In the genomic region with DNA sequence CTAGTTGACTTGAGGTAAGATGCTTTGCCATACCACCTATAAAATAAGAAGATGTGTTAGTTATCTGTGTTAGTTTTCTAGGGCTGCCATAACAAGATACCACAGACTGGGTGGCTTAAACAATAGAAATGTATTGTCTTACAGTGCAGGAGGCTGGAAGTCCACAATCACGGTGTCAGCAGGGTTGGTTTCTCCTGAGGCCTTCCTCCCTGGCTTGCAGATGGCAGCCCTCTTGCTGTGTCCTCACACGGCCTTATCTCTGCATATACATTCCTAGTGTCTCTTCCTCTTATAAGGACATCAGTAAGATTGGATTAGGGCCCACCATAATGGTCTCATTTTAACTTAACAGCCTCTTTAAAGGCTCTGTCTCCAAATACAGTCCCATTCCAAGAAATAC, we compare ENCODE assay signal across 27 cellular contexts.
DNase-seq lines count a peak whose midpoint lies in the region; ATAC-seq lines count a peak whose summit lies in the region.
"Had no signal": no experiment of that assay in that cellular context is flagged by ENCODE, and none has a peak within 500 bp of the region (broad histone marks: within the 10 kb centered on the region; RNA-seq: fewer than 3 reads in every experiment).

No MANE protein-coding gene starts in this region.

- POLR2A ChIA-PET in activated naive CD8-positive, alpha-beta T cell treated with anti-CD3 and anti-CD28 coated beads, Interleukin-2, amount 10 ng/mL, durations not matched to agents 7 days and 5 days (lab: Charles Lee) = no interaction called here

- peaks cover 30% of the 10 kb centered on the region for H3K9me3 ChIP-seq in KOPT-K1 (ENCODE audit: insufficient read depth, low read length, poor library complexity, severe bottlenecking)

- no peaks in the 10 kb centered on the region for H3K27me3 Mint-ChIP-seq in T-helper 2 cell treated with Interferon-gamma antibody and Interleukin-4, amounts not matched to agents 5 μg/mL and 100 μg/mL, for 36 hours (ENCODE audit: low read depth)
- no peaks in the 10 kb centered on the region for H3K27me3 Mint-ChIP-seq in activated naive CD8-positive, alpha-beta T cell treated with anti-CD3 and anti-CD28 coated beads, Interleukin-2, amount 10 ng/mL, durations not matched to agents 7 days and 5 days
- no peaks in the 10 kb centered on the region for H3K27me3 Mint-ChIP-seq in activated naive CD8-positive, alpha-beta T cell treated with anti-CD3 and anti-CD28 coated beads, Interleukin-2, amount 50 U/mL, for 24 hours
- H3K27me3 Mint-ChIP-seq in central memory CD8-positive, alpha-beta T cell = no peaks in the 10 kb centered on the region
- H3K27me3 Mint-ChIP-seq: IgD-negative memory B cell had no signal

- H3K4me1 Mint-ChIP-seq in T-helper 2 cell treated with Interferon-gamma antibody and Interleukin-4, amounts not matched to agents 5 μg/mL and 100 μg/mL, for 36 hours (ENCODE audit: low read depth) = peaks cover 66% of the 10 kb centered on the region
- peaks cover 49% of the 10 kb centered on the region for H3K4me1 Mint-ChIP-seq in activated naive CD8-positive, alpha-beta T cell treated with anti-CD3 and anti-CD28 coated beads, Interleukin-2, amount 10 ng/mL, durations not matched to agents 7 days and 5 days
- peaks cover 53% of the 10 kb centered on the region for H3K4me1 Mint-ChIP-seq in activated naive CD8-positive, alpha-beta T cell treated with anti-CD3 and anti-CD28 coated beads, Interleukin-2, amount 50 U/mL, for 24 hours
- peaks cover 33% of the 10 kb centered on the region for H3K4me1 Mint-ChIP-seq in central memory CD8-positive, alpha-beta T cell
- H3K4me1 Mint-ChIP-seq: CD14-positive monocyte had no signal

- DNase-seq in T-helper 2 cell treated with Interferon-gamma antibody and Interleukin-4, amounts not matched to agents 5 μg/mL and 100 μg/mL, for 36 hours (ENCODE audit: low spot score) = no peak
- DNase-seq in T-helper 2 cell (no peak), NCI-H187 (lab: John Stamatoyannopoulos, UW) (no peak)
- DNase-seq in activated naive CD8-positive, alpha-beta T cell treated with anti-CD3 and anti-CD28 coated beads, Interleukin-2, amount 10 ng/mL, durations not matched to agents 7 days and 5 days = no peak
- no peak for DNase-seq in activated naive CD8-positive, alpha-beta T cell treated with anti-CD3 and anti-CD28 coated beads, Interleukin-2, amount 50 U/mL, for 24 hours
- no peak for DNase-seq in central memory CD8-positive, alpha-beta T cell (ENCODE audit: low spot score in 2 of 2)
- DNase-seq: 8988T; ACHN; COR-L47; EL; GDM1; MV-4-11; NCI-H1105 treated with DMSO at 0.1 percent for 48 hours; NCI-H2029 treated with DMSO at 0.1 percent for 48 hours; NCI-H526; NCI-H82; NK-92 treated with Interleukin-12 subunit alpha and Interleukin-12 subunit beta, amount 100 ng/mL, for 24 hours; PC-3 had no signal

- ATAC-seq in activated naive CD8-positive, alpha-beta T cell treated with anti-CD3 and anti-CD28 coated beads, Interleukin-2, amount 10 ng/mL, durations not matched to agents 7 days and 5 days (ENCODE audit: low read depth) = no peak
- ATAC-seq in activated naive CD8-positive, alpha-beta T cell treated with anti-CD3 and anti-CD28 coated beads, Interleukin-2, amount 50 U/mL, for 24 hours = no peak
- no peak for ATAC-seq in central memory CD8-positive, alpha-beta T cell (replicated peaks; ENCODE audit: extremely low read depth, poor library complexity, severe bottlenecking)
- ATAC-seq in HG03025 (IDR thresholded peaks at IDR 0.05; ENCODE audit: low FRiP score, unreplicated experiment) = no peak
- ATAC-seq: GM12878, HCT116, PC-3 had no signal

- peaks cover 36% of the 10 kb centered on the region for H3K9me3 Mint-ChIP-seq in T-helper 2 cell treated with Interferon-gamma antibody and Interleukin-4, amounts not matched to agents 5 μg/mL and 100 μg/mL, for 36 hours
- peaks cover 11% of the 10 kb centered on the region for H3K9me3 Mint-ChIP-seq in activated naive CD8-positive, alpha-beta T cell treated with anti-CD3 and anti-CD28 coated beads, Interleukin-2, amount 10 ng/mL, durations not matched to agents 7 days and 5 days
- H3K9me3 Mint-ChIP-seq in activated naive CD8-positive, alpha-beta T cell treated with anti-CD3 and anti-CD28 coated beads, Interleukin-2, amount 50 U/mL, for 24 hours = peaks cover 15% of the 10 kb centered on the region
- no peaks in the 10 kb centered on the region for H3K9me3 Mint-ChIP-seq in central memory CD8-positive, alpha-beta T cell

- peak overlapping the region; percentile 94 for H3K27ac Mint-ChIP-seq in T-helper 2 cell treated with Interferon-gamma antibody and Interleukin-4, amounts not matched to agents 5 μg/mL and 100 μg/mL, for 36 hours
- H3K27ac Mint-ChIP-seq in activated naive CD8-positive, alpha-beta T cell treated with anti-CD3 and anti-CD28 coated beads, Interleukin-2, amount 10 ng/mL, durations not matched to agents 7 days and 5 days = peak overlapping the region; percentile 87
- H3K27ac Mint-ChIP-seq in activated naive CD8-positive, alpha-beta T cell treated with anti-CD3 and anti-CD28 coated beads, Interleukin-2, amount 50 U/mL, for 24 hours = no peak overlapping the region
- peak overlapping the region; percentile 95 for H3K27ac Mint-ChIP-seq in central memory CD8-positive, alpha-beta T cell (ENCODE audit: low read depth)
- H3K27ac Mint-ChIP-seq: CD14-positive monocyte, IgD-negative memory B cell had no signal

- H3K36me3 ChIP-seq in KOPT-K1 (ENCODE audit: insufficient read depth, low read length) = no peaks in the 10 kb centered on the region
- H3K36me3 ChIP-seq: BE2C had no signal

- peak overlapping the region; percentile 79 for H3K4me3 Mint-ChIP-seq in T-helper 2 cell treated with Interferon-gamma antibody and Interleukin-4, amounts not matched to agents 5 μg/mL and 100 μg/mL, for 36 hours
- no peak overlapping the region for H3K4me3 Mint-ChIP-seq in activated naive CD8-positive, alpha-beta T cell treated with anti-CD3 and anti-CD28 coated beads, Interleukin-2, amount 10 ng/mL, durations not matched to agents 7 days and 5 days
- H3K4me3 Mint-ChIP-seq in activated naive CD8-positive, alpha-beta T cell treated with anti-CD3 and anti-CD28 coated beads, Interleukin-2, amount 50 U/mL, for 24 hours = no peak overlapping the region
- no peak overlapping the region for H3K4me3 Mint-ChIP-seq in central memory CD8-positive, alpha-beta T cell
- H3K4me3 Mint-ChIP-seq: CD14-positive monocyte had no signal

- peak overlapping the region; percentile 100 for H3K27ac ChIP-seq in KOPT-K1 (ENCODE audit: low read depth, low read length, poor library complexity, severe bottlenecking)
- H3K27ac ChIP-seq: HL-60, KMS-11 had no signal

- peaks cover 39% of the 10 kb centered on the region for H3K36me3 Mint-ChIP-seq in T-helper 2 cell treated with Interferon-gamma antibody and Interleukin-4, amounts not matched to agents 5 μg/mL and 100 μg/mL, for 36 hours (ENCODE audit: low read depth)
- H3K36me3 Mint-ChIP-seq in activated naive CD8-positive, alpha-beta T cell treated with anti-CD3 and anti-CD28 coated beads, Interleukin-2, amount 10 ng/mL, durations not matched to agents 7 days and 5 days = peaks cover 25% of the 10 kb centered on the region
- H3K36me3 Mint-ChIP-seq in activated naive CD8-positive, alpha-beta T cell treated with anti-CD3 and anti-CD28 coated beads, Interleukin-2, amount 50 U/mL, for 24 hours (ENCODE audit: low read depth) = peaks cover 3% of the 10 kb centered on the region
- no peaks in the 10 kb centered on the region for H3K36me3 Mint-ChIP-seq in central memory CD8-positive, alpha-beta T cell (ENCODE audit: insufficient read depth)
- H3K36me3 Mint-ChIP-seq: CD14-positive monocyte had no signal
